1 cellular context compared by ENCODE assay signal in genomic region chr11:9569588-9570164, GRCh38.
TF ChIP-seq lines count a peak whose summit lies in the region.

No MANE protein-coding gene starts in this region.

TF ChIP-seq in liver, 16 proteins besides CTCF, POLR2A, EP300 and RAD21 (continued from another document):
- TF ChIP-seq REST (IDR thresholded peaks at IDR 0.05) (no peak), HNF4A (conservative IDR thresholded peaks at IDR 0.05) (no peak)
TF ChIP-seq in liver: peak in this region for 0.
